30 cellular contexts compared by ENCODE assay signal in the genomic region with DNA sequence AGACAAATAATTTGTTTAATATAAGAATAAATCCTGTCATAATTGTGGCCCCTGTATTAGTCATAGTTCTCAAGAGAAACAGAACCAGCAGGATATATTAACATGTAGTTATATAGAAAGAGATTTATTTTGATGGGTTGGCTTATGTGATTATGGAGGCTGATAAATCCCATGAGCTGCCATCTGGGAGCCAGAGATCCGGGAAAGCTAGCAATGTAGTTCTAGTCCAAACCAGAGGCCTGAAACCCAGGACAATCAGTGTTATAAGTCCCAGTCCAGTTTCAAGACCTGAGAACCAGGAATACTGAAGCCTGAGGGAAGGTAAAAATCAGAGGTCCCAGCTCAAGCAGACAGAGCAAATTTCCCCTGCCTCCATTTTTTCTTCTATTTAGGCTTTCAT.
"Had no signal": no experiment of that assay in that cellular context is flagged by ENCODE, and none has a peak within 500 bp of the region (broad histone marks: within the 10 kb centered on the region; RNA-seq: fewer than 3 reads in every experiment).

No MANE protein-coding gene starts in this region.

- DNase-seq: activated B cell treated with CpG ODN at 0.5 μM for 24 hours; activated CD4-positive, alpha-beta memory T cell treated with anti-CD3 and anti-CD28 coated beads for 36 hours; activated CD4-positive, alpha-beta T cell treated with anti-CD3 and anti-CD28 coated beads for 4 hours; activated CD4-positive, alpha-beta T cell treated with anti-CD3 and anti-CD28 coated beads, Interleukin-2, amount 10 ng/mL, durations not matched to agents 24 days and 14 days; activated CD4-positive, alpha-beta T cell treated with anti-CD3 and anti-CD28 coated beads, Interleukin-2, amount 50 U/mL, for 1 hour; activated CD4-positive, alpha-beta T cell treated with anti-CD3 and anti-CD28 coated beads, Interleukin-2, amount 50 U/mL, for 4 hours; activated CD4-positive, CD25-positive, alpha-beta regulatory T cell treated with anti-CD3 and anti-CD28 coated beads, Interleukin-2, amount 50 U/mL, for 72 hours; activated CD8-positive, alpha-beta memory T cell treated with anti-CD3 and anti-CD28 coated beads, Interleukin-2, amount 50 U/mL, for 4 hours; activated CD8-positive, alpha-beta T cell treated with anti-CD3 and anti-CD28 coated beads for 36 hours; activated effector memory CD4-positive, alpha-beta T cell treated with anti-CD3 and anti-CD28 coated beads, Interleukin-2, amount 50 U/mL, for 16 hours; activated gamma-delta T cell treated with Interleukin-2 at 50 U/mL for 16 hours; activated naive CD4-positive, alpha-beta T cell; activated naive CD4-positive, alpha-beta T cell treated with anti-CD3 and anti-CD28 coated beads for 36 hours; activated naive CD4-positive, alpha-beta T cell treated with anti-CD3 and anti-CD28 coated beads, Interleukin-2, amount 50 U/mL, for 16 hours; activated naive CD8-positive, alpha-beta T cell treated with anti-CD3 and anti-CD28 coated beads for 36 hours; activated T-cell treated with anti-CD3 and anti-CD28 coated beads for 4 hours; activated T-cell treated with anti-CD3 and anti-CD28 coated beads, Interleukin-2, amount 50 U/mL, for 1 hour; activated T-cell treated with anti-CD3 and anti-CD28 coated beads, Interleukin-2, amount 50 U/mL, for 4 hours; activated T-cell treated with anti-CD3 and anti-CD28 coated beads, Interleukin-2, amount 50 U/mL, for 72 hours; adrenal gland; amniotic stem cell; aorta; body of pancreas; brain microvascular endothelial cell; central memory CD4-positive, alpha-beta T cell; T-helper 2 cell; T-helper 9 cell had no signal

- H3K4me1 ChIP-seq: adrenal gland, body of pancreas, breast epithelium had no signal

- H3K4me3 ChIP-seq: adrenal gland, body of pancreas, breast epithelium had no signal

- H3K9me3 ChIP-seq: adrenal gland, body of pancreas, breast epithelium had no signal

- H3K27ac ChIP-seq: adrenal gland, body of pancreas, brain microvascular endothelial cell, breast epithelium had no signal

- H3K36me3 ChIP-seq: adrenal gland, brain microvascular endothelial cell had no signal

- ATAC-seq: activated CD8-positive, alpha-beta T cell treated with anti-CD3 and anti-CD28 coated beads for 36 hours; activated naive CD4-positive, alpha-beta T cell treated with anti-CD3 and anti-CD28 coated beads, Interleukin-2, amount 50 U/mL, for 72 hours; activated T-cell treated with anti-CD3 and anti-CD28 coated beads, Interleukin-2, amount 50 U/mL, for 4 hours; activated T-cell treated with anti-CD3 and anti-CD28 coated beads, Interleukin-2, amount 50 U/mL, for 72 hours; activated T-helper 17 cell treated with anti-CD3 and anti-CD28 coated beads, Interleukin-2, amount 50 U/mL, for 72 hours; body of pancreas had no signal

- H3K27me3 ChIP-seq: adrenal gland, body of pancreas, brain microvascular endothelial cell, breast epithelium had no signal
